Comparison of ENCODE assay signal across 18 cellular contexts in the genomic region with DNA sequence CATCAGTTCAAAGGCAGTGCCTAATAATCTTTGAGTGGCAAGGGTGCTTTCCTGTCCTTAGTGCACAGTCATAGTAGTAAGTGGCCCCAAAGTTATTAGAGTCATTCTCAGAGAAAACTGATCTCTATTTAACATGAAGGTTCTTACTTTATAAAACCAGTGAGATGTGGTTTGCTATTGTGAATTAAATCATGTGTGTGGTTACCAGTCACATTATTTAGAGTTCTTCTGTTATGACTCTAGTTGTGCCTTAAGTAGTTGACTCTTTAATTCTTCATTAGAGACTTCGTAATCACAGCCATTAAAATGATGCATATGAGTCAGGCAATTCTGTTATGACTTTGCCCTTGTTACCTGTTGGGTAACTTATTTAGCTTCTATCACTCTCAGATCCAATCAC.
A peak's percentile ranks its signal among the peaks of the same experiment; 100 is the strongest.
DNase-seq lines count a peak whose midpoint lies in the region; ATAC-seq, FAIRE-seq and TF ChIP-seq lines count a peak whose summit lies in the region.
"Had no signal": no experiment of that assay in that cellular context is flagged by ENCODE, and none has a peak within 500 bp of the region (broad histone marks: within the 10 kb centered on the region; RNA-seq: fewer than 3 reads in every experiment).

No MANE protein-coding gene starts in this region.

- DNase-seq in bronchial epithelial cell (ENCODE audit: low read depth) (peak; percentile 4), NOMO-1 treated with dmso at 0.1 percent for 144 hours (lab: John Stamatoyannopoulos, UW; ENCODE audit: unreplicated experiment) (no peak), mesothelial cell of epicardium (ENCODE audit: low spot score in 2 of 2, unreplicated experiment in 2 of 2) (no peak)
- DNase-seq: adrenal gland; Caco-2; effector memory CD8-positive, alpha-beta T cell; natural killer cell; NCI-H1930; NCI-H524 treated with DMSO at 0.1 percent for 48 hours; OCI-M1 had no signal

- no peaks in the 10 kb centered on the region for H3K27me3 ChIP-seq in bronchial epithelial cell (ENCODE audit: control insufficient read depth, insufficient read depth, low read length)
- H3K27me3 ChIP-seq: adrenal gland had no signal

- ATAC-seq in GM18861 (IDR thresholded peaks at IDR 0.05; ENCODE audit: unreplicated experiment) = peak; percentile 79
- ATAC-seq in HG02588 (IDR thresholded peaks at IDR 0.05; ENCODE audit: unreplicated experiment) = peak; percentile 63
- peak; percentile 51 for ATAC-seq in HG03342 (IDR thresholded peaks at IDR 0.05; ENCODE audit: unreplicated experiment)
- no peak for ATAC-seq in GM19328 (IDR thresholded peaks at IDR 0.05; ENCODE audit: unreplicated experiment)
- ATAC-seq: activated CD4-positive, CD25-positive, alpha-beta regulatory T cell treated with anti-CD3 and anti-CD28 coated beads, Interleukin-2, amount 50 U/mL, for 24 hours; effector memory CD8-positive, alpha-beta T cell; natural killer cell had no signal

- FAIRE-seq in bronchial epithelial cell (lab: Jason Lieb, UNC) = no peak
- FAIRE-seq: islet of Langerhans had no signal

- peaks cover 11% of the 10 kb centered on the region for H3K9me3 Mint-ChIP-seq in mesothelial cell of epicardium
- H3K9me3 Mint-ChIP-seq: activated T-helper 2 cell treated with anti-CD3 and anti-CD28 coated beads, Interferon-gamma antibody, Interleukin-2, Interleukin-4, amounts not matched to agents 10 μg/mL and 5 μg/mL and 100 μg/mL, durations not matched to agents 14 hours and 24 hours and 36 hours had no signal

- H3K36me3 Mint-ChIP-seq in mesothelial cell of epicardium = no peaks in the 10 kb centered on the region
- H3K36me3 Mint-ChIP-seq: natural killer cell had no signal

- H3K4me1 Mint-ChIP-seq in mesothelial cell of epicardium = no peaks in the 10 kb centered on the region
- H3K4me1 Mint-ChIP-seq: natural killer cell had no signal

- no peak overlapping the region for H3K4me3 ChIP-seq in bronchial epithelial cell (ENCODE audit: low read depth, low read length)
- H3K4me3 ChIP-seq: adrenal gland, smooth muscle cell had no signal

- no peaks in the 10 kb centered on the region for H3K27me3 Mint-ChIP-seq in mesothelial cell of epicardium (ENCODE audit: low read depth)
- H3K27me3 Mint-ChIP-seq: effector memory CD8-positive, alpha-beta T cell had no signal

- no peak overlapping the region for H3K4me3 Mint-ChIP-seq in mesothelial cell of epicardium
- H3K4me3 Mint-ChIP-seq: effector memory CD8-positive, alpha-beta T cell; natural killer cell had no signal

- TF ChIP-seq CTCF in bronchial epithelial cell (IDR thresholded peaks at IDR 0.05; ENCODE audit: insufficient read depth, low read length, severe bottlenecking) (no peak), mesothelial cell of epicardium (IDR thresholded peaks at IDR 0.05; ENCODE audit: unreplicated experiment) (no peak)

- no peak overlapping the region for H3K27ac Mint-ChIP-seq in mesothelial cell of epicardium
- H3K27ac Mint-ChIP-seq: activated T-helper 2 cell treated with anti-CD3 and anti-CD28 coated beads, Interferon-gamma antibody, Interleukin-2, Interleukin-4, amounts not matched to agents 10 μg/mL and 5 μg/mL and 100 μg/mL, durations not matched to agents 14 hours and 24 hours and 36 hours; effector memory CD8-positive, alpha-beta T cell; natural killer cell had no signal

- no peaks in the 10 kb centered on the region for H3K36me3 ChIP-seq in bronchial epithelial cell (ENCODE audit: control insufficient read depth, insufficient read depth, low read length)
- H3K36me3 ChIP-seq: adrenal gland had no signal
